Comparison of ENCODE assay signal across 8 cellular contexts in genomic region chr6:32529697-32530429, GRCh38. TPM values are rescaled to one million over a fixed set of nuclear protein-coding genes. Genes with fewer than 3 reads are reported as not detected.
DNase-seq lines count a peak whose midpoint lies in the region; ATAC-seq, FAIRE-seq and TF ChIP-seq lines count a peak whose summit lies in the region.

Gene HLA-DRB5 (minus strand): TSS chr6:32530287. CDS start chr6:32530224, 63 bp downstream.

- no peaks in the 10 kb centered on the region for H3K4me1 Mint-ChIP-seq in activated T-helper 17 cell treated with anti-CD3 and anti-CD28 coated beads, Interleukin-2, amount 50 U/mL, for 72 hours

- H3K27ac Mint-ChIP-seq in activated T-helper 17 cell treated with anti-CD3 and anti-CD28 coated beads, Interleukin-2, amount 50 U/mL, for 72 hours, result no peak within 1 kb of the TSS

- peak within 1 kb of the TSS in 1 of 4 donors; percentile 31 for H3K27ac ChIP-seq in esophagus squamous epithelium

- H3K4me1 ChIP-seq in esophagus squamous epithelium, result no peaks in the 10 kb centered on the region

- TF ChIP-seq CTCF in esophagus squamous epithelium (IDR thresholded peaks at IDR 0.05), result no peak

- TF ChIP-seq POLR2A in GM12892 (IDR thresholded peaks at IDR 0.05; ENCODE audit: low read depth, low read length) (peak; percentile 84), esophagus squamous epithelium (IDR thresholded peaks at IDR 0.05) (no peak)

- peak within 1 kb of the TSS in 1 of 4 donors; percentile 8 for H3K4me3 ChIP-seq in esophagus squamous epithelium

- ATAC-seq in HG02973 (IDR thresholded peaks at IDR 0.05; ENCODE audit: unreplicated experiment), result peak; percentile 77
- peak; percentile 32 for ATAC-seq in activated T-helper 17 cell treated with anti-CD3 and anti-CD28 coated beads, Interleukin-2, amount 50 U/mL, for 72 hours (replicated peaks)
- ATAC-seq in HG02623 (IDR thresholded peaks at IDR 0.05; ENCODE audit: unreplicated experiment), result no peak

- FAIRE-seq in GM12892 (lab: Jason Lieb, UNC), result no peak

- no peaks in the 10 kb centered on the region for H3K27me3 ChIP-seq in esophagus squamous epithelium

- intact Hi-C loops in esophagus squamous epithelium (cut with DNase I), result loop anchor here (10.0 kb wide), 1 partner anchor 55 kb away; the partner anchor contains the start of gene HLA-DRB1

- H3K9me3 Mint-ChIP-seq in activated T-helper 17 cell treated with anti-CD3 and anti-CD28 coated beads, Interleukin-2, amount 50 U/mL, for 72 hours, result no peaks in the 10 kb centered on the region

- DNase-seq in GM12892 (ENCODE audit: insufficient read length) (no peak), mucosa of gallbladder (ENCODE audit: low spot score) (peak; percentile 38), esophagus squamous epithelium (lab: John Stamatoyannopoulos, UW) (no peak), NCI-H1417 (lab: John Stamatoyannopoulos, UW) (no peak)
- no peak for DNase-seq in stimulated activated CD4-positive, alpha-beta T cell treated with anti-CD3 and anti-CD28 coated beads, Interleukin-15, amount 100 ng/mL, for 24 hours

- no peaks in the 10 kb centered on the region for H3K9me3 ChIP-seq in esophagus squamous epithelium

- 0% methylated on average over 1 of the region's 4 CpGs for WGBS in esophagus squamous epithelium, 2 donors

- H3K27me3 Mint-ChIP-seq in activated T-helper 17 cell treated with anti-CD3 and anti-CD28 coated beads, Interleukin-2, amount 50 U/mL, for 72 hours, result no peaks in the 10 kb centered on the region

- H3K36me3 Mint-ChIP-seq in activated T-helper 17 cell treated with anti-CD3 and anti-CD28 coated beads, Interleukin-2, amount 50 U/mL, for 72 hours (ENCODE audit: low read depth), result no peaks in the 10 kb centered on the region

- no peak within 1 kb of the TSS for H3K4me3 Mint-ChIP-seq in activated T-helper 17 cell treated with anti-CD3 and anti-CD28 coated beads, Interleukin-2, amount 50 U/mL, for 72 hours

- no peaks in the 10 kb centered on the region for H3K36me3 ChIP-seq in esophagus squamous epithelium

RNA-seq across cellular contexts. Expression of gene HLA-DRB5, which starts in this region (rescaled TPM):
- 116 TPM for polyA plus RNA-seq in GM12892 (2012; ENCODE audit: missing spikeins)
- total RNA-seq in activated T-helper 17 cell treated with anti-CD3 and anti-CD28 coated beads, Interleukin-2, amount 50 U/mL, for 72 hours, result 10 to 100 TPM in 1 of 2 donors, 1 to 10 TPM in 1; 1.5 to 17.6 TPM
- 48.0 TPM for total RNA-seq in mucosa of gallbladder
- 1 to 10 TPM in 2 of 4 donors, under 1 TPM in 1, not detected in 1; 0.19 to 8.4 (median 7.7) TPM for total RNA-seq in esophagus squamous epithelium
